Comparison of ENCODE assay signal across 1 cellular context in the genomic region with DNA sequence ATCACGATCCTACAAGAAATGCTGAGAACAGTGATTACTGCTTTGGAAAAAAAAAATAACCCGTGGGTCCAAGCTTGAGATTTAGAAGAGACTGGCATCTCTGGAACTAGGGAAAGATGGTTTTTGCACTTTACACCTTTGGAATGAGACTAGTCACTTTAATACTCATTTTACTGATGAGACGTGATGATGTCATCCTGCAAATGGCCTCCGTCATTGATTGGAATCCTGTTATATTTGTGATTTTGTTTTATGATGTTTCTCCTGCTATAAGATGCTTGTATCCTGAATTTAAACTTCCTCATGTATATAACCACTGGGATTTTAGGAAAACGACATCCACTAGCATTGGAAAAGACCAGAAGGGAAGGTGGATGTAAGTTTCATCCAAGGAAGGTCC.
TF ChIP-seq lines count a peak whose summit lies in the region.

No MANE protein-coding gene starts in this region.

TF ChIP-seq in WTC11, 78 proteins besides CTCF, POLR2A, EP300 and RAD21 (continued from another document):
- TF ChIP-seq, protein P1, sequence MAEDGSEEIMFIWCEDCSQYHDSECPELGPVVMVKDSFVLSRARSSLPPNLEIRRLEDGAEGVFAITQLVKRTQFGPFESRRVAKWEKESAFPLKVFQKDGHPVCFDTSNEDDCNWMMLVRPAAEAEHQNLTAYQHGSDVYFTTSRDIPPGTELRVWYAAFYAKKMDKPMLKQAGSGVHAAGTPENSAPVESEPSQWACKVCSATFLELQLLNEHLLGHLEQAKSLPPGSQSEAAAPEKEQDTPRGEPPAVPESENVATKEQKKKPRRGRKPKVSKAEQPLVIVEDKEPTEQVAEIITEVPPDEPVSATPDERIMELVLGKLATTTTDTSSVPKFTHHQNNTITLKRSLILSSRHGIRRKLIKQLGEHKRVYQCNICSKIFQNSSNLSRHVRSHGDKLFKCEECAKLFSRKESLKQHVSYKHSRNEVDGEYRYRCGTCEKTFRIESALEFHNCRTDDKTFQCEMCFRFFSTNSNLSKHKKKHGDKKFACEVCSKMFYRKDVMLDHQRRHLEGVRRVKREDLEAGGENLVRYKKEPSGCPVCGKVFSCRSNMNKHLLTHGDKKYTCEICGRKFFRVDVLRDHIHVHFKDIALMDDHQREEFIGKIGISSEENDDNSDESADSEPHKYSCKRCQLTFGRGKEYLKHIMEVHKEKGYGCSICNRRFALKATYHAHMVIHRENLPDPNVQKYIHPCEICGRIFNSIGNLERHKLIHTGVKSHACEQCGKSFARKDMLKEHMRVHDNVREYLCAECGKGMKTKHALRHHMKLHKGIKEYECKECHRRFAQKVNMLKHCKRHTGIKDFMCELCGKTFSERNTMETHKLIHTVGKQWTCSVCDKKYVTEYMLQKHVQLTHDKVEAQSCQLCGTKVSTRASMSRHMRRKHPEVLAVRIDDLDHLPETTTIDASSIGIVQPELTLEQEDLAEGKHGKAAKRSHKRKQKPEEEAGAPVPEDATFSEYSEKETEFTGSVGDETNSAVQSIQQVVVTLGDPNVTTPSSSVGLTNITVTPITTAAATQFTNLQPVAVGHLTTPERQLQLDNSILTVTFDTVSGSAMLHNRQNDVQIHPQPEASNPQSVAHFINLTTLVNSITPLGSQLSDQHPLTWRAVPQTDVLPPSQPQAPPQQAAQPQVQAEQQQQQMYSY (CRISPR knock-in tag; IDR thresholded peaks at IDR 0.05) = no peak
- no peak for TF ChIP-seq NR3C1 (CRISPR knock-in tag; conservative IDR thresholded peaks at IDR 0.05; ENCODE audit: low read depth)
- no peak for TF ChIP-seq NR2C2 (CRISPR knock-in tag; IDR thresholded peaks at IDR 0.05)
- TF ChIP-seq IRF1 (CRISPR knock-in tag; IDR thresholded peaks at IDR 0.05) = no peak
- TF ChIP-seq ZNF423 (CRISPR knock-in tag; IDR thresholded peaks at IDR 0.05) = no peak
- no peak for TF ChIP-seq HMGXB4 (CRISPR knock-in tag; IDR thresholded peaks at IDR 0.05)
- no peak for TF ChIP-seq GABPB1 (CRISPR knock-in tag; IDR thresholded peaks at IDR 0.05)
- TF ChIP-seq, protein P2, sequence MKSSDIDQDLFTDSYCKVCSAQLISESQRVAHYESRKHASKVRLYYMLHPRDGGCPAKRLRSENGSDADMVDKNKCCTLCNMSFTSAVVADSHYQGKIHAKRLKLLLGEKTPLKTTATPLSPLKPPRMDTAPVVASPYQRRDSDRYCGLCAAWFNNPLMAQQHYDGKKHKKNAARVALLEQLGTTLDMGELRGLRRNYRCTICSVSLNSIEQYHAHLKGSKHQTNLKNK (CRISPR knock-in tag; IDR thresholded peaks at IDR 0.05) = no peak
- TF ChIP-seq IRF2 (CRISPR knock-in tag; IDR thresholded peaks at IDR 0.05; ENCODE audit: borderline replicate concordance, low read depth) = no peak
- TF ChIP-seq USF1 (CRISPR knock-in tag; IDR thresholded peaks at IDR 0.05) = no peak
- no peak for TF ChIP-seq ESRRA (CRISPR knock-in tag; IDR thresholded peaks at IDR 0.05; ENCODE audit: borderline replicate concordance)
